Comparison of ENCODE assay signal across 8 cellular contexts in genomic region chrX:151393514-151393913, GRCh38.
DNase-seq lines count a peak whose midpoint lies in the region; ATAC-seq lines count a peak whose summit lies in the region.

No MANE protein-coding gene starts in this region.

- ATAC-seq in GM18873 (IDR thresholded peaks at IDR 0.05; ENCODE audit: low FRiP score, unreplicated experiment): no peak

- DNase-seq in NCI-H2029 (lab: John Stamatoyannopoulos, UW): peak; percentile 29
- DNase-seq in NCI-H2029 treated with DMSO at 0.1 percent for 48 hours (lab: John Stamatoyannopoulos, UW): no peak
- peak; percentile 49 for DNase-seq in NAMALWA (ENCODE audit: low spot score)
- DNase-seq in activated gamma-delta T cell treated with anti-CD3 and anti-CD28 coated beads, Interleukin-2, amount 50 U/mL, for 16 hours (ENCODE audit: low read depth): peak; percentile 25
- DNase-seq in stimulated activated CD8-positive, alpha-beta memory T cell treated with anti-CD3 and anti-CD28 coated beads, Interleukin-15, amount 100 ng/mL, for 48 hours (ENCODE audit: low read depth in 2 of 2): peak; percentile 21 to 32
- no peak for DNase-seq in NOMO-1 treated with dmso at 0.1 percent for 144 hours (lab: John Stamatoyannopoulos, UW; ENCODE audit: unreplicated experiment)
- no peak for DNase-seq in AG08396 (ENCODE audit: low spot score)

Comparison
In these comparisons a context has a peak if more than half of its experiments do, and no peak if none do; other contexts are left out.
1. DNase-seq: peak in NCI-H2029 (single experiment), NAMALWA (single experiment), activated gamma-delta T cell treated with anti-CD3 and anti-CD28 coated beads, Interleukin-2, amount 50 U/mL, for 16 hours (single experiment) and stimulated activated CD8-positive, alpha-beta memory T cell treated with anti-CD3 and anti-CD28 coated beads, Interleukin-15, amount 100 ng/mL, for 48 hours (2 of 2); none in NCI-H2029 treated with DMSO at 0.1 percent for 48 hours (single experiment), NOMO-1 treated with dmso at 0.1 percent for 144 hours (single experiment) and AG08396 (single experiment).